In the genomic region with DNA sequence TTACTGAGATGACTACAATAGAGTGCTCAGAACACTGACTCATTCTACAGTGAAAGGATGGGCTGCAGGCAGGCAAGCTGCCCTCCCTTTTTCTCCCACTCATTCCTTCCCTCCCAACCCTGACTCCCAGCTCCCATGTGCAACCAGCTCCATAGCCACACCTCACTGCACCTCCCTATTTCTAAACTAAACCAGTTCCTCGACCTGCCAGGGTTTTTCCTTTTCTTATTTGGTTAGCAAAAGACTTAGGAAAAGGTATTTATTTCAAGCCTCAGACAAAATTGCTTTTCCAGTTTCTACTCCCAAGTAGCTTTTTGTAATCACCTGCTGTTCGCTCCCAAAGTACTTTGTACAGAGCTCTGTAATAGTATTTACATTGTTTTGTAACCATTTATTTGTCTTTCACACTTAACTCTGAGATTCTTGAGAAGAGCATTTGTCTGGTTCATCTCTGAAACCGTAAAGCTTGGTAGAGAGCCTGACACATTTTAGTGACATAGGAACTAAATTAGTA, we compare ENCODE assay signal across 10 cellular contexts. TPM values are rescaled to one million over a fixed set of nuclear protein-coding genes. Genes with fewer than 3 reads are reported as not detected.
DNase-seq lines count a peak whose midpoint lies in the region; ATAC-seq and TF ChIP-seq lines count a peak whose summit lies in the region.
"Had no signal": no experiment of that assay in that cellular context is flagged by ENCODE, and none has a peak within 500 bp of the region (broad histone marks: within the 10 kb centered on the region; RNA-seq: fewer than 3 reads in every experiment).

No MANE protein-coding gene starts in this region.

- peak; percentile 52 for DNase-seq in H4 (ENCODE audit: low spot score)
- peak; percentile 70 to 76 for DNase-seq in PC-9
- DNase-seq in foreskin keratinocyte: peak; percentile 65 to 66
- no peak for DNase-seq in effector memory CD8-positive, alpha-beta T cell
- DNase-seq in NCI-H2196 (lab: John Stamatoyannopoulos, UW; ENCODE audit: unreplicated experiment): no peak
- DNase-seq: NCI-H2081; stimulated activated CD4-positive, alpha-beta T cell treated with anti-CD3 and anti-CD28 coated beads, Interleukin-1b, Interleukin-23, amount 100 ng/mL, for 48 hours had no signal

- H3K27me3 ChIP-seq in PC-9 (ENCODE audit: insufficient read depth, low read depth): no peaks in the 10 kb centered on the region
- no peaks in the 10 kb centered on the region for H3K27me3 ChIP-seq in foreskin keratinocyte

- H3K4me3 ChIP-seq in PC-9 (no peak overlapping the region), skin epidermis (no peak overlapping the region)

- POLR2A ChIA-PET in PC-9 (lab: Charles Lee; ENCODE audit: unreplicated experiment): interaction anchor here (0.6 to 0.7 kb wide), 3 partner anchors 13 to 28 kb away, joined by 4 to 9 read pairs (median 8); no protein-coding TSS in a partner anchor

- peaks cover 8% of the 10 kb centered on the region for H3F3A ChIP-seq in PC-9 (ENCODE audit: insufficient read depth, low read depth)

- TF ChIP-seq CTCF in PC-9 (conservative IDR thresholded peaks at IDR 0.05) (no peak), foreskin keratinocyte (conservative IDR thresholded peaks at IDR 0.05) (no peak)

- H4K20me1 ChIP-seq in PC-9 (ENCODE audit: insufficient read depth): no peaks in the 10 kb centered on the region

- H3K27ac Mint-ChIP-seq in effector memory CD8-positive, alpha-beta T cell: no peak overlapping the region

- H3K4me1 Mint-ChIP-seq in effector memory CD8-positive, alpha-beta T cell (ENCODE audit: low read depth in 2 of 2): no peaks in the 10 kb centered on the region

- CTCF ChIA-PET in PC-9 (lab: Charles Lee): no interaction called here

- no peaks in the 10 kb centered on the region for H3K36me3 Mint-ChIP-seq in effector memory CD8-positive, alpha-beta T cell (ENCODE audit: insufficient read depth)

- peak overlapping the region; percentile 29 for H3K27ac ChIP-seq in PC-9
- no peak overlapping the region for H3K27ac ChIP-seq in foreskin keratinocyte
- peak overlapping the region in 14 of 21 experiments; percentile 13 to 77 (median 54) for H3K27ac ChIP-seq in skin epidermis

- no peak overlapping the region for H3K4me3 Mint-ChIP-seq in effector memory CD8-positive, alpha-beta T cell

- H3K36me3 ChIP-seq in PC-9 (ENCODE audit: low read depth): no peaks in the 10 kb centered on the region

- H3K9me3 Mint-ChIP-seq in effector memory CD8-positive, alpha-beta T cell: no peaks in the 10 kb centered on the region

- BruUV-seq in PC-9 (replicated peaks; lab: Mats Ljungman, UMichigan): no TSS peak

- no peaks in the 10 kb centered on the region for H3K79me2 ChIP-seq in PC-9 (ENCODE audit: low read depth)

- peaks cover 14 to 16% of the 10 kb centered on the region in 2 donors for H3K27me3 Mint-ChIP-seq in effector memory CD8-positive, alpha-beta T cell

- H3K9me3 ChIP-seq in PC-9 (ENCODE audit: insufficient read depth, low read depth): no peaks in the 10 kb centered on the region

- ATAC-seq in foreskin keratinocyte (peak; percentile 100), HG02938 (IDR thresholded peaks at IDR 0.05; ENCODE audit: unreplicated experiment) (no peak)
- ATAC-seq in effector memory CD8-positive, alpha-beta T cell (replicated peaks): no peak
- ATAC-seq: activated CD4-positive, CD25-positive, alpha-beta regulatory T cell treated with anti-CD3 and anti-CD28 coated beads, Interleukin-2, amount 50 U/mL, for 24 hours had no signal

- H3K9me2 ChIP-seq in PC-9 (ENCODE audit: insufficient read depth): no peaks in the 10 kb centered on the region

- intact Hi-C loops in PC-9 (cut with micrococcal nuclease; ENCODE audit: unreplicated experiment): no loop called here

- H3K4me2 ChIP-seq in PC-9: peak overlapping the region; percentile 29

- peaks cover 13% of the 10 kb centered on the region for H3K4me1 ChIP-seq in PC-9 (replicated peaks; ENCODE audit: insufficient read depth)
- H3K4me1 ChIP-seq in foreskin keratinocyte: peaks cover 8% of the 10 kb centered on the region

- peak overlapping the region; percentile 1; the same call in 1 of the 2 replicates for H2AFZ ChIP-seq in PC-9

RNA-seq across cellular contexts. Expression of a gene that starts 2.2 kb away (rescaled TPM):
- 0.08 TPM in 1 of 2 replicates, not detected in the other for total RNA-seq in H4 (2014; rRNA removed; shearing (Covaris generic))
- total RNA-seq in PC-9 (2021) (2.8 and 4.7 TPM in 2 replicates), foreskin keratinocyte (not detected in 2 replicates)
- not detected in 2 replicates for polyA plus RNA-seq in foreskin keratinocyte

RNA-seq across cellular contexts. Expression of a gene that starts 57.3 kb away (rescaled TPM):
- 0.70 and 1.2 TPM in 2 replicates for total RNA-seq in H4 (2014; rRNA removed; shearing (Covaris generic))
- total RNA-seq in PC-9 (2021) (not detected in 2 replicates), foreskin keratinocyte (not detected in 2 replicates)
- polyA plus RNA-seq in foreskin keratinocyte: not detected in 2 replicates

Comparison
In these comparisons a context has a peak if more than half of its experiments do, and no peak if none do; other contexts are left out.
1. DNase-seq: peak in H4 (single experiment), PC-9 (2 of 2) and foreskin keratinocyte (2 of 2); none in effector memory CD8-positive, alpha-beta T cell (0 of 3) and NCI-H2196 (single experiment).